In the genomic region with DNA sequence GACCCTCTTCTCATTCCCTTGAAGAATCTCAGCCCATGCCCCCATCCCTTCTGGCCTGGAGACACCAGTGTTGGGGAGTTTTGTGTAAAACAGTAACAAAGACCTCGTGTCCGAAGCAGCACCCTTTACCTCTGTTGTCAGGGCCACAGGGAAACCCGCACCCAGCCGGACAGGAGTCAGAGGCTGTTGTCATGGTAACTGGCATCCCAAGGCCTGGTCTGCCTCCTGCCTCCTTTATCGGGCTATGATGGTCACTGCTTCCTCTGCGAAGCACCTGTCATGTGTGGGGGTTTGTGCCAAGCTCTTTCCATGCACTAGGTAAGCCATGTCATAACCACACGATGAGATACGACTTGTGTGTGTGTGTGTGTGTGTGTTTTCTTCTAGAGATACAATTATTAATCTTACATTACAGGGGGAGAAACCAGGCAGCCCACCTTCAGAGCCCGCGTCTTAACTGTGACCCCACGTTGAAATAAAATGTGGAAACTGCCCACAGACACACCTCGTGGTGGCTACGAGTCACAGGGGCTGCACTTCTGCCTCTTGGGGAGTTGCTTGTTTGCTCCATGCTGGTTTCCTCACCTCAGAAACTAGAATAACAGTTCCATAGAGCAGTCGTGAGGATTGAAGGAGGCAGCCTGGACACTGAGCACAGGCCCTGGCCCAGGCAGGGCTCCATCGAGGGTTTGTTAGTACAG, we compare ENCODE assay signal across 12 cellular contexts. TPM values are rescaled to one million over a fixed set of nuclear protein-coding genes. Genes with fewer than 3 reads are reported as not detected.
DNase-seq lines count a peak whose midpoint lies in the region; ATAC-seq, FAIRE-seq and TF ChIP-seq lines count a peak whose summit lies in the region.
"Had no signal": no experiment of that assay in that cellular context is flagged by ENCODE, and none has a peak within 500 bp of the region (broad histone marks: within the 10 kb centered on the region; RNA-seq: fewer than 3 reads in every experiment).

No MANE protein-coding gene starts in this region.

- no peaks in the 10 kb centered on the region for H4K20me1 ChIP-seq in HepG2 (ENCODE audit: insufficient read depth, low read length)

- no peaks in the 10 kb centered on the region for H3K27me3 Mint-ChIP-seq in T-helper 2 cell treated with Interferon-gamma antibody and Interleukin-4, amounts not matched to agents 5 μg/mL and 100 μg/mL, for 36 hours (ENCODE audit: low read depth)

- no peak overlapping the region for H3K9ac ChIP-seq in HepG2 (ENCODE audit: insufficient read depth, low read depth, low read length)

- H3K36me3 Mint-ChIP-seq in T-helper 2 cell treated with Interferon-gamma antibody and Interleukin-4, amounts not matched to agents 5 μg/mL and 100 μg/mL, for 36 hours (ENCODE audit: low read depth): no peaks in the 10 kb centered on the region

- TF ChIP-seq POLR2A in HepG2 (IDR thresholded peaks at IDR 0.05; ENCODE audit: insufficient read depth in 1 of 2, low read depth in 2 of 2, low read length in 2 of 2) (no peak), transverse colon (IDR thresholded peaks at IDR 0.05) (no peak)

- peak overlapping the region; percentile 56; the same call in 1 of the 2 replicates for H3K4me2 ChIP-seq in HepG2 (ENCODE audit: low read depth, low read length)

- CTCF ChIA-PET in HepG2 (lab: Yijun Ruan, JAX; ENCODE audit: low intra/inter-chr PET ratio, low total read pairs): no interaction called here

- H3K4me3 Mint-ChIP-seq in T-helper 2 cell treated with Interferon-gamma antibody and Interleukin-4, amounts not matched to agents 5 μg/mL and 100 μg/mL, for 36 hours: peak overlapping the region; percentile 29

- no TSS peak for BruUV-seq in HepG2 (replicated peaks; lab: Mats Ljungman, UMichigan)

- no peak for ATAC-seq in Right ventricle myocardium superior (ENCODE audit: poor library complexity)
- ATAC-seq in HepG2: no peak
- no peak for ATAC-seq in GM18517 (IDR thresholded peaks at IDR 0.05; ENCODE audit: unreplicated experiment)
- ATAC-seq in left lobe of liver: no peak
- no peak for ATAC-seq in GM21515 (IDR thresholded peaks at IDR 0.05; ENCODE audit: unreplicated experiment)

- no peak for DNase-seq in cardiac muscle cell (ENCODE audit: low read depth in 1 of 2, low spot score in 1 of 2)
- DNase-seq in Right ventricle myocardium superior: no peak
- no peak for DNase-seq in T-helper 2 cell treated with Interferon-gamma antibody and Interleukin-4, amounts not matched to agents 5 μg/mL and 100 μg/mL, for 36 hours (ENCODE audit: low spot score)
- DNase-seq in HepG2 (ENCODE audit: low spot score): no peak
- no peak for DNase-seq in transverse colon
- no peak for DNase-seq in left lobe of liver (ENCODE audit: low spot score)
- DNase-seq: SW 1271 had no signal

- intact Hi-C loops in Right ventricle myocardium superior (cut with DNase I) (no loop called here), HepG2 (cut with micrococcal nuclease; ENCODE audit: unreplicated experiment) (no loop called here), transverse colon (cut with DNase I; ENCODE audit: low total_unique reads) (loop anchor here (5.0 kb wide), 1 partner anchor 121 kb away; no protein-coding TSS in a partner anchor)

- TF ChIP-seq EP300 in HepG2 (IDR thresholded peaks at IDR 0.05; ENCODE audit: low read depth in 2 of 2, low read length in 2 of 2): no peak
- TF ChIP-seq EP300 in HepG2 (CRISPR knock-in tag; IDR thresholded peaks at IDR 0.05; ENCODE audit: borderline replicate concordance): no peak
- no peak for TF ChIP-seq EP300 in transverse colon (IDR thresholded peaks at IDR 0.05; ENCODE audit: low read depth)

- H3K4me1 ChIP-seq in cardiac muscle cell (ENCODE audit: low read depth): peaks cover 13% of the 10 kb centered on the region
- H3K4me1 ChIP-seq in HepG2 (ENCODE audit: insufficient read depth, low read length): peaks cover 63% of the 10 kb centered on the region
- peaks cover 10 to 56% (median 32%) of the 10 kb centered on the region in 4 donors for H3K4me1 ChIP-seq in transverse colon

- TF ChIP-seq CTCF in cardiac muscle cell (IDR thresholded peaks at IDR 0.05; ENCODE audit: low read depth, low read length) (no peak), HepG2 (CRISPR knock-in tag; IDR thresholded peaks at IDR 0.05) (no peak), transverse colon (IDR thresholded peaks at IDR 0.05) (no peak)

- TF ChIP-seq RAD21 in HepG2 (CRISPR knock-in tag; IDR thresholded peaks at IDR 0.05): no peak

- H3K27ac ChIP-seq in cardiac muscle cell (peak overlapping the region; percentile 39), HepG2 (ENCODE audit: extremely low read length, insufficient read depth, low read length) (no peak overlapping the region), transverse colon (peak overlapping the region; percentile 67 to 87 (median 76))

- H3K27me3 ChIP-seq in cardiac muscle cell (no peaks in the 10 kb centered on the region), HepG2 (ENCODE audit: control insufficient read depth in 1 of 2, insufficient read depth in 2 of 2, low read length in 2 of 2) (peaks cover 3 to 49% of the 10 kb centered on the region in 2 experiments; a peak in 4 of 5 replicates), transverse colon (no peaks in the 10 kb centered on the region)

- no peaks in the 10 kb centered on the region for H3K9me3 Mint-ChIP-seq in T-helper 2 cell treated with Interferon-gamma antibody and Interleukin-4, amounts not matched to agents 5 μg/mL and 100 μg/mL, for 36 hours

- no peak for FAIRE-seq in HepG2 (lab: Jason Lieb, UNC)

- POLR2A ChIA-PET in HepG2 (lab: Yijun Ruan, JAX): no interaction called here

- H3K36me3 ChIP-seq in cardiac muscle cell (no peaks in the 10 kb centered on the region), HepG2 (replicated peaks in 1 of 2; ENCODE audit: control insufficient read depth in 1 of 2, insufficient read depth in 2 of 2, low read length in 2 of 2) (no peaks in the 10 kb centered on the region), transverse colon (no peaks in the 10 kb centered on the region)

- H3K4me3 ChIP-seq in cardiac muscle cell: no peak overlapping the region
- peak overlapping the region in 1 of 3 experiments; percentile 48; a peak in 1 of 6 replicates for H3K4me3 ChIP-seq in HepG2 (replicated peaks in 1 of 3; ENCODE audit: insufficient read depth in 1 of 3, low read depth in 2 of 3, low read length in 3 of 3)
- no peak overlapping the region for H3K4me3 ChIP-seq in transverse colon

- peaks cover 28% of the 10 kb centered on the region for H3K4me1 Mint-ChIP-seq in T-helper 2 cell treated with Interferon-gamma antibody and Interleukin-4, amounts not matched to agents 5 μg/mL and 100 μg/mL, for 36 hours (ENCODE audit: low read depth)

- H3K9me3 ChIP-seq in cardiac muscle cell (ENCODE audit: low read depth): no peaks in the 10 kb centered on the region
- H3K9me3 ChIP-seq in HepG2 (ENCODE audit: low read length): no peaks in the 10 kb centered on the region
- H3K9me3 ChIP-seq in transverse colon: no peaks in the 10 kb centered on the region

- peak overlapping the region; percentile 94 for H3K27ac Mint-ChIP-seq in T-helper 2 cell treated with Interferon-gamma antibody and Interleukin-4, amounts not matched to agents 5 μg/mL and 100 μg/mL, for 36 hours

- 30% methylated on average over 12 of the region's 15 CpGs for WGBS in HepG2 (ENCODE audit: low lambda C conversion rate)
- WGBS in transverse colon (ENCODE audit: low coverage in 1 of 2), 2 donors: 20 to 58% methylated on average over 2 to 15 of the region's 15 CpGs

- in situ Hi-C loops in HepG2 (cut with HindIII; ENCODE audit: extremely low pct_ligation_motif_present, low pct_unique_long_range_greater_than_20kb): loop anchor here (5.0 kb wide), 1 partner anchor 171 kb away; no protein-coding TSS in a partner anchor
- in situ Hi-C loops in transverse colon (cut with MboI; ENCODE audit: low pct_ligation_motif_present in 1 of 4, low pct_unique_long_range_greater_than_20kb in 1 of 4, low sequenced_read_pairs in 3 of 4): loop anchor here in 1 of 4 donors (10.0 kb wide), 1 partner anchor 118 kb away; no protein-coding TSS in a partner anchor

- no peak overlapping the region for H2AFZ ChIP-seq in HepG2 (ENCODE audit: low read length)

- no peaks in the 10 kb centered on the region for H3K79me2 ChIP-seq in HepG2 (ENCODE audit: insufficient read depth, low read length)

RNA-seq across cellular contexts. Expression of gene ZDHHC19, which starts 18.0 kb away (rescaled TPM):
- total RNA-seq in cardiac muscle cell (1.4 TPM in 1 of 2 replicates, not detected in the other), Right ventricle myocardium superior (not detected), HepG2 (2016; rRNA removed; fragmentation: Illumina TruSeq; extraction: Trizol) (0.22 TPM in 1 of 2 replicates, not detected in the other), transverse colon (not detected), left lobe of liver (1.3 TPM)
- polyA plus RNA-seq in cardiac muscle cell (0.26 and 1.1 TPM in 2 replicates), HepG2 (2011; rRNA removed) (0.53 and 0.97 TPM in 2 replicates)
- not detected in 2 replicates for total RNA-seq in HepG2 (2016; cell fraction: cytosol; rRNA removed; fragmentation: Illumina TruSeq; extraction: Trizol; ENCODE audit: low read depth)
- not detected in 2 replicates for total RNA-seq in HepG2 (2016; cell fraction: insoluble cytoplasmic fraction; rRNA removed; fragmentation: Illumina TruSeq; extraction: Trizol)
- total RNA-seq in HepG2 (2016; cell fraction: membrane; rRNA removed; fragmentation: Illumina TruSeq; extraction: Trizol): not detected in 2 replicates
- not detected in 2 replicates for total RNA-seq in HepG2 (2016; cell fraction: nucleus; rRNA removed; fragmentation: Illumina TruSeq; extraction: Trizol)
- polyA plus RNA-seq in HepG2 (2011; cell fraction: cytosol; rRNA removed): 0.47 TPM in 2 replicates
- polyA plus RNA-seq in HepG2 (2011; cell fraction: nucleus; rRNA removed): 1.5 and 1.9 TPM in 2 replicates
- 1.2 and 3.4 TPM in 2 replicates for polyA plus RNA-seq in HepG2 (2012)
- 0.43 TPM in 1 of 2 replicates, not detected in the other for polyA plus RNA-seq in HepG2 (2016; cell fraction: cytosol; fragmentation: Illumina TruSeq; extraction: Trizol; ENCODE audit: low read depth)
- 0.53 TPM in 1 of 2 replicates, not detected in the other for polyA plus RNA-seq in HepG2 (2016; cell fraction: insoluble cytoplasmic fraction; fragmentation: Illumina TruSeq; extraction: Trizol; ENCODE audit: low read depth)
- not detected in 2 replicates for polyA plus RNA-seq in HepG2 (2016; cell fraction: membrane; fragmentation: Illumina TruSeq; extraction: Trizol; ENCODE audit: low read depth)
- polyA plus RNA-seq in HepG2 (2016; cell fraction: nucleus; fragmentation: Illumina TruSeq; extraction: Trizol; ENCODE audit: insufficient read depth, low read depth): not detected in 2 replicates
- 0.30 TPM in 1 of 2 replicates, not detected in the other for polyA minus RNA-seq in HepG2 (2011; rRNA and poly(A)+ RNA removed; ENCODE audit: low replicate concordance)
- not detected in 2 replicates for polyA minus RNA-seq in HepG2 (2011; cell fraction: cytosol; rRNA and poly(A)+ RNA removed)
- 0.26 and 1.1 TPM in 2 replicates for polyA minus RNA-seq in HepG2 (2011; cell fraction: nucleus; rRNA and poly(A)+ RNA removed)
- total RNA-seq: fibroblast of villous mesenchyme, M059J, osteocyte had no signal

RNA-seq across cellular contexts. Expression of gene SLC51A, which starts 23.1 kb away (rescaled TPM):
- total RNA-seq in cardiac muscle cell (not detected in 2 replicates), Right ventricle myocardium superior (not detected), HepG2 (2016; rRNA removed; fragmentation: Illumina TruSeq; extraction: Trizol) (3.8 and 4.3 TPM in 2 replicates), transverse colon (100 to 1,000 TPM in 1 of 4 donors, 10 to 100 TPM in 2, 1 to 10 TPM in 1; 7.2 to 123 (median 40.5) TPM), left lobe of liver (20.0 TPM)
- polyA plus RNA-seq in cardiac muscle cell (3.9 and 5.1 TPM in 2 replicates), HepG2 (2011; rRNA removed) (48.8 and 96.4 TPM in 2 replicates)
- total RNA-seq in HepG2 (2016; cell fraction: cytosol; rRNA removed; fragmentation: Illumina TruSeq; extraction: Trizol; ENCODE audit: low read depth): 1.8 and 2.1 TPM in 2 replicates
- 2.3 and 4.7 TPM in 2 replicates for total RNA-seq in HepG2 (2016; cell fraction: insoluble cytoplasmic fraction; rRNA removed; fragmentation: Illumina TruSeq; extraction: Trizol)
- 1.2 and 1.5 TPM in 2 replicates for total RNA-seq in HepG2 (2016; cell fraction: membrane; rRNA removed; fragmentation: Illumina TruSeq; extraction: Trizol)
- total RNA-seq in HepG2 (2016; cell fraction: nucleus; rRNA removed; fragmentation: Illumina TruSeq; extraction: Trizol): 3.7 and 5.8 TPM in 2 replicates
- 21.3 and 40.5 TPM in 2 replicates for polyA plus RNA-seq in HepG2 (2011; cell fraction: cytosol; rRNA removed)
- 286 and 508 TPM in 2 replicates for polyA plus RNA-seq in HepG2 (2011; cell fraction: nucleus; rRNA removed)
- 60.6 and 133 TPM in 2 replicates for polyA plus RNA-seq in HepG2 (2012)
- polyA plus RNA-seq in HepG2 (2016; cell fraction: cytosol; fragmentation: Illumina TruSeq; extraction: Trizol; ENCODE audit: low read depth): 1.3 and 1.5 TPM in 2 replicates
- polyA plus RNA-seq in HepG2 (2016; cell fraction: insoluble cytoplasmic fraction; fragmentation: Illumina TruSeq; extraction: Trizol; ENCODE audit: low read depth): 1.2 and 2.5 TPM in 2 replicates
- polyA plus RNA-seq in HepG2 (2016; cell fraction: membrane; fragmentation: Illumina TruSeq; extraction: Trizol; ENCODE audit: low read depth): 1.7 TPM in 2 replicates
- polyA plus RNA-seq in HepG2 (2016; cell fraction: nucleus; fragmentation: Illumina TruSeq; extraction: Trizol; ENCODE audit: insufficient read depth, low read depth): 9.4 and 12.9 TPM in 2 replicates
- 29.6 TPM in 1 of 2 replicates, not detected in the other for polyA minus RNA-seq in HepG2 (2011; rRNA and poly(A)+ RNA removed; ENCODE audit: low replicate concordance)
- 7.6 and 19.3 TPM in 2 replicates for polyA minus RNA-seq in HepG2 (2011; cell fraction: cytosol; rRNA and poly(A)+ RNA removed)
- 24.8 and 52.6 TPM in 2 replicates for polyA minus RNA-seq in HepG2 (2011; cell fraction: nucleus; rRNA and poly(A)+ RNA removed)
- total RNA-seq: fibroblast of villous mesenchyme, M059J, osteocyte had no signal
